Comparison of ENCODE assay signal across 1 cellular context in the genomic region with DNA sequence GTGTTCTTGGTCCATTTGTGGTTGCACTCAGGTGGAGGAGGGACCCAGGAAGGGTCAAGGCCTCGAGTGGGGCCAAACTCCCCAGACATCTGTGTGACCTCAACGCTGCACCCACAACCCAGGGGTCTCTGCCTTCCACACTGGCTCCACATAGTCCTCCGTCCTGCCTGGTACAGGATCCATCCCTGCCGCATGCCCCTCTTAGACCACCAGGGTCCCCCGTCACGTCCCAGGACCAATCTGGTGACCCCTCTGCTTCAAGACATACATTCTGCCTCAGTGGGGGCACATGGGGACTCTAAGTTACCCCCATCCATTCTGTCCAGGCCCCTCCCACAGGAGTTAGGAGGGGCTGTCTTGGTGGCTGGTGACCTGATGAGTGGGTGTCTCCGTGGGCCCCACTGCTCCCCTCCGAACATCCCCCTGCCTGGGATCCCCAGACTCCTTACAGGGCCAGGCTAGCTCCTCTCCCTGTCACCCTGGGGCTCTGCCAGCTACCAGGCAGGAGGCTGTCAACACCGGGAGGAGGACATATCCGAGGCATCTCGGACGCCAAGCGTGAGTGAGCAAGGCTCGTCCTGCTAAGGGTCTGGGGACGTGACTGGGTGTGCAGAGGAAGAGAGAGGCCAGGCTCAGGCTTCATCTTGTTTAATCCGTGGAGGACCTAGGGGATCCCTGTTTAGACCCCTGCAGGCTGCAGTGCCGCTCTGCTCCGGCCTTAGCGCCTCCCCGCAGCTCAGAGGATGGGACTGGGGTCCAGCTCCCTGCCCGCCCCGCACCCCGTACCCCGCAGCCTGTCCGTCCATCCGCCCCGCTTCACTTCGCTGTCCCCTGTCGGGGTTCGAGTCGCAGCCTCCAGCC.
TF ChIP-seq lines count a peak whose summit lies in the region.

No MANE protein-coding gene starts in this region.

TF ChIP-seq in GM23338, 12 proteins besides CTCF, POLR2A, EP300 and RAD21:
- TF ChIP-seq POLR2AphosphoS5 (IDR thresholded peaks at IDR 0.05; ENCODE audit: low read depth) (no peak), CREB1 (CRISPR knock-in tag; IDR thresholded peaks at IDR 0.05; ENCODE audit: low read depth) (no peak), STAT1 (IDR thresholded peaks at IDR 0.05; ENCODE audit: unreplicated experiment) (no peak), NANOG (IDR thresholded peaks at IDR 0.05; ENCODE audit: borderline replicate concordance) (no peak), ZNF331 (CRISPR knock-in tag; IDR thresholded peaks at IDR 0.05; ENCODE audit: low read depth) (no peak), ZNF114 (CRISPR knock-in tag; IDR thresholded peaks at IDR 0.05) (no peak), ETS1 (IDR thresholded peaks at IDR 0.05) (no peak), ZNF462 (CRISPR knock-in tag; IDR thresholded peaks at IDR 0.05) (no peak), JUNB (IDR thresholded peaks at IDR 0.05; ENCODE audit: unreplicated experiment) (no peak), EZH2 (IDR thresholded peaks at IDR 0.05; ENCODE audit: low read depth, unreplicated experiment) (no peak), EZH2phosphoT487 (IDR thresholded peaks at IDR 0.05; ENCODE audit: unreplicated experiment) (no peak)
- TF ChIP-seq, protein P1, sequence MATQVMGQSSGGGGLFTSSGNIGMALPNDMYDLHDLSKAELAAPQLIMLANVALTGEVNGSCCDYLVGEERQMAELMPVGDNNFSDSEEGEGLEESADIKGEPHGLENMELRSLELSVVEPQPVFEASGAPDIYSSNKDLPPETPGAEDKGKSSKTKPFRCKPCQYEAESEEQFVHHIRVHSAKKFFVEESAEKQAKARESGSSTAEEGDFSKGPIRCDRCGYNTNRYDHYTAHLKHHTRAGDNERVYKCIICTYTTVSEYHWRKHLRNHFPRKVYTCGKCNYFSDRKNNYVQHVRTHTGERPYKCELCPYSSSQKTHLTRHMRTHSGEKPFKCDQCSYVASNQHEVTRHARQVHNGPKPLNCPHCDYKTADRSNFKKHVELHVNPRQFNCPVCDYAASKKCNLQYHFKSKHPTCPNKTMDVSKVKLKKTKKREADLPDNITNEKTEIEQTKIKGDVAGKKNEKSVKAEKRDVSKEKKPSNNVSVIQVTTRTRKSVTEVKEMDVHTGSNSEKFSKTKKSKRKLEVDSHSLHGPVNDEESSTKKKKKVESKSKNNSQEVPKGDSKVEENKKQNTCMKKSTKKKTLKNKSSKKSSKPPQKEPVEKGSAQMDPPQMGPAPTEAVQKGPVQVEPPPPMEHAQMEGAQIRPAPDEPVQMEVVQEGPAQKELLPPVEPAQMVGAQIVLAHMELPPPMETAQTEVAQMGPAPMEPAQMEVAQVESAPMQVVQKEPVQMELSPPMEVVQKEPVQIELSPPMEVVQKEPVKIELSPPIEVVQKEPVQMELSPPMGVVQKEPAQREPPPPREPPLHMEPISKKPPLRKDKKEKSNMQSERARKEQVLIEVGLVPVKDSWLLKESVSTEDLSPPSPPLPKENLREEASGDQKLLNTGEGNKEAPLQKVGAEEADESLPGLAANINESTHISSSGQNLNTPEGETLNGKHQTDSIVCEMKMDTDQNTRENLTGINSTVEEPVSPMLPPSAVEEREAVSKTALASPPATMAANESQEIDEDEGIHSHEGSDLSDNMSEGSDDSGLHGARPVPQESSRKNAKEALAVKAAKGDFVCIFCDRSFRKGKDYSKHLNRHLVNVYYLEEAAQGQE (IDR thresholded peaks at IDR 0.05; ENCODE audit: unreplicated experiment), result no peak
